15 cellular contexts compared by ENCODE assay signal in genomic region chr9:36396985-36397384, GRCh38. TPM values are rescaled to one million over a fixed set of nuclear protein-coding genes. Genes with fewer than 3 reads are reported as not detected.
DNase-seq lines count a peak whose midpoint lies in the region; ATAC-seq and TF ChIP-seq lines count a peak whose summit lies in the region.
"Had no signal": no experiment of that assay in that cellular context is flagged by ENCODE, and none has a peak within 500 bp of the region (broad histone marks: within the 10 kb centered on the region; RNA-seq: fewer than 3 reads in every experiment).

No MANE protein-coding gene starts in this region.

- no peaks in the 10 kb centered on the region for H3K27me3 Mint-ChIP-seq in activated naive CD4-positive, alpha-beta T cell treated with anti-CD3 and anti-CD28 coated beads for 36 hours (ENCODE audit: low read depth)
- H3K27me3 Mint-ChIP-seq in activated naive CD4-positive, alpha-beta T cell treated with anti-CD3 and anti-CD28 coated beads, Interleukin-2, amount 10 ng/mL, durations not matched to agents 7 days and 5 days = no peaks in the 10 kb centered on the region

- H3K27ac Mint-ChIP-seq in activated naive CD4-positive, alpha-beta T cell treated with anti-CD3 and anti-CD28 coated beads for 36 hours = no peak overlapping the region
- H3K27ac Mint-ChIP-seq in activated naive CD4-positive, alpha-beta T cell treated with anti-CD3 and anti-CD28 coated beads, Interleukin-2, amount 10 ng/mL, durations not matched to agents 7 days and 5 days = no peak overlapping the region
- H3K27ac Mint-ChIP-seq: T-helper 2 cell treated with Interferon-gamma antibody and Interleukin-4, amounts not matched to agents 5 μg/mL and 100 μg/mL, for 36 hours had no signal

- peak overlapping the region; percentile 95 for H3K27ac ChIP-seq in psoas muscle
- no peak overlapping the region for H3K27ac ChIP-seq in MM.1S (ENCODE audit: low read length)

- H3K27me3 ChIP-seq in psoas muscle (ENCODE audit: insufficient read depth in 3 of 3, low read length in 2 of 3) (no peaks in the 10 kb centered on the region), MM.1S (replicated peaks; ENCODE audit: insufficient read depth, low read length) (no peaks in the 10 kb centered on the region)

- CTCF ChIA-PET in activated naive CD4-positive, alpha-beta T cell treated with anti-CD3 and anti-CD28 coated beads for 36 hours (lab: Charles Lee) = interaction anchor here (1.6 kb wide), 1 partner anchor 10 kb away, joined by 5 read pairs; no protein-coding TSS in a partner anchor
- CTCF ChIA-PET in activated naive CD4-positive, alpha-beta T cell treated with anti-CD3 and anti-CD28 coated beads, Interleukin-2, amount 10 ng/mL, durations not matched to agents 7 days and 5 days (lab: Charles Lee) = interaction anchor here (1.2 kb wide), 1 partner anchor 10 kb away, joined by 3 read pairs; no protein-coding TSS in a partner anchor

- WGBS in psoas muscle, 3 donors = 83 to 85% (median 83%) methylated on average over 9 of the region's 9 CpGs

- H3K4me1 ChIP-seq in psoas muscle (peaks cover 70% of the 10 kb centered on the region), MM.1S (ENCODE audit: low read length) (0 out of 2 replicates have a peak, but pooled peaks cover 12% of the 10 kb centered on the region)

- H3K9me3 ChIP-seq in psoas muscle = no peaks in the 10 kb centered on the region
- H3K9me3 ChIP-seq in MM.1S (replicated peaks; ENCODE audit: insufficient read depth, low read length) = no peaks in the 10 kb centered on the region

- no peak for ATAC-seq in psoas muscle
- ATAC-seq: activated CD4-positive, CD25-positive, alpha-beta regulatory T cell treated with anti-CD3 and anti-CD28 coated beads, Interleukin-2, amount 50 U/mL, for 24 hours; esophagus mucosa had no signal

- H3K36me3 ChIP-seq in psoas muscle (ENCODE audit: insufficient read depth in 1 of 2, low read depth in 1 of 2) (no peaks in the 10 kb centered on the region), MM.1S (replicated peaks; ENCODE audit: insufficient read depth, low read length) (no peaks in the 10 kb centered on the region)

- H3K9me3 Mint-ChIP-seq in activated naive CD4-positive, alpha-beta T cell treated with anti-CD3 and anti-CD28 coated beads for 36 hours = no peaks in the 10 kb centered on the region
- no peaks in the 10 kb centered on the region for H3K9me3 Mint-ChIP-seq in activated naive CD4-positive, alpha-beta T cell treated with anti-CD3 and anti-CD28 coated beads, Interleukin-2, amount 10 ng/mL, durations not matched to agents 7 days and 5 days
- H3K9me3 Mint-ChIP-seq: T-helper 2 cell treated with Interferon-gamma antibody and Interleukin-4, amounts not matched to agents 5 μg/mL and 100 μg/mL, for 36 hours had no signal

- no peak overlapping the region for H3K4me3 Mint-ChIP-seq in activated naive CD4-positive, alpha-beta T cell treated with anti-CD3 and anti-CD28 coated beads for 36 hours
- H3K4me3 Mint-ChIP-seq in activated naive CD4-positive, alpha-beta T cell treated with anti-CD3 and anti-CD28 coated beads, Interleukin-2, amount 10 ng/mL, durations not matched to agents 7 days and 5 days = no peak overlapping the region
- H3K4me3 Mint-ChIP-seq: T-helper 2 cell treated with Interferon-gamma antibody and Interleukin-4, amounts not matched to agents 5 μg/mL and 100 μg/mL, for 36 hours had no signal

- no peak overlapping the region for H3K4me2 ChIP-seq in MM.1S (ENCODE audit: low read depth, low read length)

- H3K79me2 ChIP-seq in MM.1S (ENCODE audit: low read length) = peaks cover 83% of the 10 kb centered on the region

- no peak overlapping the region for H3K9ac ChIP-seq in MM.1S (ENCODE audit: low read length)

- peaks cover 61% of the 10 kb centered on the region for H3K4me1 Mint-ChIP-seq in activated naive CD4-positive, alpha-beta T cell treated with anti-CD3 and anti-CD28 coated beads for 36 hours (ENCODE audit: low read depth)
- peaks cover 43% of the 10 kb centered on the region for H3K4me1 Mint-ChIP-seq in activated naive CD4-positive, alpha-beta T cell treated with anti-CD3 and anti-CD28 coated beads, Interleukin-2, amount 10 ng/mL, durations not matched to agents 7 days and 5 days

- peaks cover 2% of the 10 kb centered on the region for H3K36me3 Mint-ChIP-seq in activated naive CD4-positive, alpha-beta T cell treated with anti-CD3 and anti-CD28 coated beads for 36 hours (ENCODE audit: low read depth)
- peaks cover 20% of the 10 kb centered on the region for H3K36me3 Mint-ChIP-seq in activated naive CD4-positive, alpha-beta T cell treated with anti-CD3 and anti-CD28 coated beads, Interleukin-2, amount 10 ng/mL, durations not matched to agents 7 days and 5 days

- H3F3A ChIP-seq in MM.1S (ENCODE audit: insufficient read depth, low read length) = peaks cover 16% of the 10 kb centered on the region

- no peak overlapping the region for H3K4me3 ChIP-seq in choroid plexus epithelial cell (ENCODE audit: low read depth, low read length)
- no peak overlapping the region for H3K4me3 ChIP-seq in psoas muscle
- H3K4me3 ChIP-seq in MM.1S (ENCODE audit: low read length) = no peak overlapping the region

- H3K9me2 ChIP-seq in MM.1S (replicated peaks; ENCODE audit: insufficient read depth, low read length) = no peaks in the 10 kb centered on the region

- TF ChIP-seq CTCF in choroid plexus epithelial cell (conservative IDR thresholded peaks at IDR 0.05; ENCODE audit: low read depth, low read length) (no peak), psoas muscle (IDR thresholded peaks at IDR 0.05) (no peak), MM.1S (IDR thresholded peaks at IDR 0.05; ENCODE audit: low read length) (no peak)

- H2AFZ ChIP-seq in MM.1S (ENCODE audit: low read length) = no peak overlapping the region

- intact Hi-C loops in activated naive CD4-positive, alpha-beta T cell treated with anti-CD3 and anti-CD28 coated beads for 36 hours (cut with micrococcal nuclease) = no loop called here
- intact Hi-C loops in psoas muscle (cut with DNase I) = no loop called here

- H4K20me1 ChIP-seq in MM.1S (ENCODE audit: insufficient read depth, low read length) = no peaks in the 10 kb centered on the region

- DNase-seq in activated naive CD4-positive, alpha-beta T cell treated with anti-CD3 and anti-CD28 coated beads for 36 hours = peak; percentile 27
- DNase-seq in activated naive CD4-positive, alpha-beta T cell treated with anti-CD3 and anti-CD28 coated beads, Interleukin-2, amount 10 ng/mL, durations not matched to agents 7 days and 5 days = no peak
- DNase-seq in LoVo (ENCODE audit: low spot score) = peak; percentile 9
- peak; percentile 33 for DNase-seq in choroid plexus epithelial cell (ENCODE audit: low read depth)
- no peak for DNase-seq in psoas muscle
- DNase-seq in NCI-H2196 (lab: John Stamatoyannopoulos, UW; ENCODE audit: unreplicated experiment) = no peak
- DNase-seq in MM.1S = no peak
- DNase-seq in glomerular visceral epithelial cell (ENCODE audit: extremely low spot score) = no peak
- DNase-seq: activated naive CD4-positive, alpha-beta T cell treated with Interleukin-2 at 50 U/mL for 16 hours; islet precursor cell; NCI-H2107; NCI-H526 treated with DMSO at 0.1 percent for 48 hours had no signal

RNA-seq across cellular contexts. Expression of gene RNF38, which starts 3.1 kb away (rescaled TPM):
- total RNA-seq in activated naive CD4-positive, alpha-beta T cell treated with anti-CD3 and anti-CD28 coated beads for 36 hours = 10 to 100 TPM; 22.1 to 22.9 TPM
- 10 to 100 TPM; 16.1 to 36.9 (median 21.9) TPM for total RNA-seq in psoas muscle
- polyA plus RNA-seq in psoas muscle = 10 to 100 TPM in 1 of 3 donors, 1 to 10 TPM in 2; 7.6 to 18.7 (median 9.9) TPM

Comparison
In these comparisons a context has a peak if more than half of its experiments do, and no peak if none do; other contexts are left out.
1. DNase-seq: peak in activated naive CD4-positive, alpha-beta T cell treated with anti-CD3 and anti-CD28 coated beads for 36 hours (single experiment), LoVo (single experiment) and choroid plexus epithelial cell (single experiment); none in activated naive CD4-positive, alpha-beta T cell treated with anti-CD3 and anti-CD28 coated beads, Interleukin-2, amount 10 ng/mL, durations not matched to agents 7 days and 5 days (single experiment), psoas muscle (0 of 2), NCI-H2196 (single experiment), MM.1S (single experiment) and glomerular visceral epithelial cell (single experiment).